Comparison of ENCODE assay signal across 33 cellular contexts in genomic region chrX:1841746-1842145, GRCh38.
"Had no signal": no experiment of that assay in that cellular context is flagged by ENCODE, and none has a peak within 500 bp of the region (broad histone marks: within the 10 kb centered on the region; RNA-seq: fewer than 3 reads in every experiment).

No MANE protein-coding gene starts in this region.

- DNase-seq: Karpas-422, Kasumi-1, KG1, MG63, MM.1S, MV-4-11, NCI-H1048, NCI-H1092, NCI-H1092 treated with DMSO at 0.1 percent for 48 hours, NCI-H1105, NCI-H1105 treated with DMSO at 0.1 percent for 48 hours, NCI-H1417, NCI-H1417 treated with DMSO at 0.1 percent for 48 hours, NCI-H1436, NCI-H1436 treated with DMSO at 0.1 percent for 48 hours, NCI-H146, NCI-H1694, NCI-H1694 treated with DMSO at 0.1 percent for 48 hours, NCI-H187, NCI-H187 treated with DMSO at 0.1 percent for 48 hours, NCI-H1930, NCI-H2029, NCI-H2029 treated with DMSO at 0.1 percent for 48 hours, NCI-H2081, NCI-H2107, NCI-H2171, NCI-H2171 treated with DMSO at 0.1 percent for 48 hours, NCI-H2227 treated with DMSO at 0.1 percent for 48 hours, NCI-H226, NCI-H345, NCI-H446, NCI-H446 treated with DMSO at 0.1 percent for 48 hours, NCI-H510A had no signal
